In the genomic region with DNA sequence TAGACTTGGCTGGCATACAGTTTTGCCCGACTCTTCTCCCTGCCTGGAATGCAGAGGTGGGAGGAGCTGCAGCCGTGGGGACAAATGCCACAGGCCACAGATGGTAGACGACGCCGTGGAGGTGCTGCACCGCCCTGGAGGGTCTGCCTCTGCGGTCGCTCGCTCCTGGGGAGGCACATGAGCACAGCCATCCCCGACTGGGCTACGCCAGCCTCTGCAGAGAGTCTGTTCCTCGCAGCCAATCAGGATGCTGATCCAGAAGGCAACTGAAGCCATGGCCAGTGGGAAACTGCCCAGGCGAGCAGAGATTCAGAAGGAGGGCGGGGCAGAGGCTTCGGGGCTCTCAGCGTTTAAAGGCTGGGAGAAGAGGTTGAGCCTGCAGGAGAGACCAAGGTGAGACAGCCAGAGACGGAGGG, we compare ENCODE assay signal across 14 cellular contexts. TPM values are rescaled to one million over a fixed set of nuclear protein-coding genes. Genes with fewer than 3 reads are reported as not detected.
DNase-seq lines count a peak whose midpoint lies in the region; ATAC-seq and TF ChIP-seq lines count a peak whose summit lies in the region.
"Had no signal": no experiment of that assay in that cellular context is flagged by ENCODE, and none has a peak within 500 bp of the region (broad histone marks: within the 10 kb centered on the region; RNA-seq: fewer than 3 reads in every experiment).

No MANE protein-coding gene starts in this region.

- no peaks in the 10 kb centered on the region for H3K9me3 ChIP-seq in left lung
- H3K9me3 ChIP-seq: neutrophil had no signal

- peak overlapping the region; percentile 31; the same call in 1 of the 2 replicates for H3K4me3 ChIP-seq in WI38 (ENCODE audit: low read depth, low read length)
- no peak overlapping the region for H3K4me3 ChIP-seq in left lung

- DNase-seq in ACHN (peak; percentile 69), HT-29 (ENCODE audit: low spot score) (peak; percentile 52), left lung (peak in 1 of 2 donors; percentile 50), NCI-H2107 (lab: John Stamatoyannopoulos, UW) (no peak), GM20000 (ENCODE audit: low spot score) (no peak), SIG-M5 treated with dmso at 0.1 percent for 504 hours (lab: John Stamatoyannopoulos, UW; ENCODE audit: unreplicated experiment) (no peak)
- DNase-seq in activated T-cell treated with anti-CD3 and anti-CD28 coated beads, Interleukin-2, amount 50 U/mL, for 1 hour: no peak
- DNase-seq: activated CD8-positive, alpha-beta memory T cell treated with anti-CD3 and anti-CD28 coated beads, Interleukin-2, amount 50 U/mL, for 48 hours; effector memory CD4-positive, alpha-beta T cell; GDM1; NCI-H2171 had no signal

- peaks cover 0 to 35% of the 10 kb centered on the region in 2 donors for H3K27me3 ChIP-seq in left lung

- no peaks in the 10 kb centered on the region for H3K4me1 ChIP-seq in left lung

- ATAC-seq in left lung: peak; percentile 79

- intact Hi-C loops in left lung (cut with DNase I): no loop called here

- no peaks in the 10 kb centered on the region for H3K36me3 ChIP-seq in left lung
- H3K36me3 ChIP-seq: neutrophil had no signal

- in situ Hi-C loops in ACHN (cut with HindIII; ENCODE audit: low pct_ligation_motif_present, low pct_unique_long_range_greater_than_20kb, low sequenced_read_pairs): no loop called here

- TF ChIP-seq CTCF in WI38 (IDR thresholded peaks at IDR 0.05; ENCODE audit: low read depth, low read length) (no peak), left lung (IDR thresholded peaks at IDR 0.05) (no peak), GM20000 (IDR thresholded peaks at IDR 0.05; ENCODE audit: extremely low read depth, missing control alignments) (no peak)

- no peak overlapping the region for H3K27ac ChIP-seq in left lung
- H3K27ac ChIP-seq: neutrophil had no signal

RNA-seq across cellular contexts. Expression of a gene that starts 11.9 kb away (rescaled TPM):
- total RNA-seq in HT-29 (2014; rRNA removed; shearing (Covaris generic)): not detected in 2 replicates
- 1 to 10 TPM in 1 of 2 donors, under 1 TPM in 1; 0.42 to 6.2 TPM for total RNA-seq in left lung

RNA-seq across cellular contexts. Expression of a gene that starts 17.6 kb away (rescaled TPM):
- total RNA-seq in HT-29 (2014; rRNA removed; shearing (Covaris generic)): 0.08 TPM in 1 of 2 replicates, not detected in the other
- total RNA-seq in left lung: under 1 TPM; 0.15 to 0.16 TPM

RNA-seq across cellular contexts. Expression of a gene that starts 30.3 kb away (rescaled TPM):
- total RNA-seq in HT-29 (2014; rRNA removed; shearing (Covaris generic)): not detected in 2 replicates
- not detected for total RNA-seq in left lung
- total RNA-seq: M059J had no signal

Comparison
In these comparisons a context has a peak if more than half of its experiments do, and no peak if none do; other contexts are left out.
1. DNase-seq: peak in ACHN (single experiment) and HT-29 (single experiment); none in NCI-H2107 (single experiment), activated T-cell treated with anti-CD3 and anti-CD28 coated beads, Interleukin-2, amount 50 U/mL, for 1 hour (single experiment), GM20000 (single experiment) and SIG-M5 treated with dmso at 0.1 percent for 504 hours (single experiment).